In genomic region chr5:56183507-56183906, GRCh38 we compare ENCODE assay signal across 1 cellular context.
A peak's percentile ranks its signal among the peaks of the same experiment; 100 is the strongest.
TF ChIP-seq lines count a peak whose summit lies in the region.

No MANE protein-coding gene starts in this region.

TF ChIP-seq in HEK293, 187 proteins besides CTCF, POLR2A, EP300 and RAD21 (continued from another document):
- no peak for TF ChIP-seq ZNF580 (tag by site-specific recombination; IDR thresholded peaks at IDR 0.05)
- 0 out of 2 replicates have a peak, but pooled peaks have one; percentile 20 for TF ChIP-seq EGR2 (tag by site-specific recombination; IDR thresholded peaks at IDR 0.05; ENCODE audit: low read depth)
